Comparison of ENCODE assay signal across 16 cellular contexts in genomic region chr16:27829975-27830374, GRCh38.
DNase-seq lines count a peak whose midpoint lies in the region; TF ChIP-seq lines count a peak whose summit lies in the region.
"Had no signal": no experiment of that assay in that cellular context is flagged by ENCODE, and none has a peak within 500 bp of the region (broad histone marks: within the 10 kb centered on the region; RNA-seq: fewer than 3 reads in every experiment).

No MANE protein-coding gene starts in this region.

- intact Hi-C loops in CD14-positive monocyte (cut with micrococcal nuclease): no loop called here
- intact Hi-C loops in spleen (cut with DNase I; ENCODE audit: low total_unique reads): no loop called here
- intact Hi-C loops in cardiac septum (cut with DNase I): no loop called here

- peaks cover 0 to 25% (median 14%) of the 10 kb centered on the region in 8 donors for H3K9me3 ChIP-seq in spleen

- H3K27me3 Mint-ChIP-seq in CD14-positive monocyte (ENCODE audit: low read depth in 3 of 3) (peaks cover 5 to 15% (median 13%) of the 10 kb centered on the region in 3 donors), chondrocyte (ENCODE audit: low read depth) (peaks cover 23% of the 10 kb centered on the region)

- no peak overlapping the region for H3K27ac ChIP-seq in spleen
- H3K27ac ChIP-seq: 22Rv1, A549, BLaER1 had no signal

- WGBS in spleen, 5 donors: 60 to 90% (median 78%) methylated on average over 1 to 2 of the region's 2 CpGs

- TF ChIP-seq CTCF in CD14-positive monocyte (IDR thresholded peaks at IDR 0.05) (no peak), chondrocyte (IDR thresholded peaks at IDR 0.05) (no peak), spleen (IDR thresholded peaks at IDR 0.05 in 8 of 11, conservative IDR thresholded peaks at IDR 0.05 in 3 of 11) (no peak)

- TF ChIP-seq POLR2A in spleen (IDR thresholded peaks at IDR 0.05): no peak

- H3K4me1 Mint-ChIP-seq in CD14-positive monocyte: no peaks in the 10 kb centered on the region
- no peaks in the 10 kb centered on the region for H3K4me1 Mint-ChIP-seq in chondrocyte (ENCODE audit: low read depth)

- H3K36me3 ChIP-seq in spleen: no peaks in the 10 kb centered on the region
- H3K36me3 ChIP-seq: BLaER1 had no signal

- no peak overlapping the region for H3K27ac Mint-ChIP-seq in CD14-positive monocyte
- H3K27ac Mint-ChIP-seq in chondrocyte (ENCODE audit: unreplicated experiment): no peak overlapping the region
- H3K27ac Mint-ChIP-seq: CD8-positive, alpha-beta T cell; H9 had no signal

- peak; percentile 7 for DNase-seq in CD14-positive monocyte (ENCODE audit: low spot score)
- DNase-seq in chondrocyte (ENCODE audit: low spot score): peak; percentile 24
- DNase-seq in mesenteric fat pad (ENCODE audit: low spot score): peak; percentile 45
- peak; percentile 7 for DNase-seq in spleen
- no peak for DNase-seq in cardiac septum (ENCODE audit: low spot score)
- DNase-seq in cerebellum (ENCODE audit: low spot score): no peak
- no peak for DNase-seq in NCI-H1930 (lab: John Stamatoyannopoulos, UW)
- DNase-seq: AML-193; Calu3; CD8-positive, alpha-beta T cell; DMS79 treated with DMSO at 0.1 percent for 48 hours; GF-D8; H9 had no signal

- no peaks in the 10 kb centered on the region for H3K27me3 ChIP-seq in spleen (replicated peaks in 1 of 7)
- H3K27me3 ChIP-seq: BLaER1 had no signal

- no peaks in the 10 kb centered on the region for H3K36me3 Mint-ChIP-seq in CD14-positive monocyte
- H3K36me3 Mint-ChIP-seq in chondrocyte (ENCODE audit: low read depth): peaks cover 2% of the 10 kb centered on the region
- H3K36me3 Mint-ChIP-seq: CD8-positive, alpha-beta T cell had no signal

- H3K4me1 ChIP-seq in spleen: no peaks in the 10 kb centered on the region
- H3K4me1 ChIP-seq: A549, BLaER1 had no signal

- H3K4me3 Mint-ChIP-seq in CD14-positive monocyte (no peak overlapping the region), chondrocyte (ENCODE audit: unreplicated experiment) (no peak overlapping the region)
- H3K4me3 Mint-ChIP-seq: CD8-positive, alpha-beta T cell; H9 had no signal

- peaks cover 8 to 15% (median 13%) of the 10 kb centered on the region in 7 donors for H3K9me3 Mint-ChIP-seq in CD14-positive monocyte
- peaks cover 17% of the 10 kb centered on the region for H3K9me3 Mint-ChIP-seq in chondrocyte (ENCODE audit: low read depth)

- no peak overlapping the region for H3K4me3 ChIP-seq in spleen
- H3K4me3 ChIP-seq: A549, BLaER1 had no signal

Comparison
In these comparisons a context has a peak if more than half of its experiments do, and no peak if none do; other contexts are left out.
1. DNase-seq: peak in CD14-positive monocyte (single experiment), chondrocyte (single experiment), mesenteric fat pad (single experiment) and spleen (single experiment); none in cardiac septum (single experiment), cerebellum (single experiment) and NCI-H1930 (0 of 2).